Comparison of ENCODE assay signal across 1 cellular context in the genomic region with DNA sequence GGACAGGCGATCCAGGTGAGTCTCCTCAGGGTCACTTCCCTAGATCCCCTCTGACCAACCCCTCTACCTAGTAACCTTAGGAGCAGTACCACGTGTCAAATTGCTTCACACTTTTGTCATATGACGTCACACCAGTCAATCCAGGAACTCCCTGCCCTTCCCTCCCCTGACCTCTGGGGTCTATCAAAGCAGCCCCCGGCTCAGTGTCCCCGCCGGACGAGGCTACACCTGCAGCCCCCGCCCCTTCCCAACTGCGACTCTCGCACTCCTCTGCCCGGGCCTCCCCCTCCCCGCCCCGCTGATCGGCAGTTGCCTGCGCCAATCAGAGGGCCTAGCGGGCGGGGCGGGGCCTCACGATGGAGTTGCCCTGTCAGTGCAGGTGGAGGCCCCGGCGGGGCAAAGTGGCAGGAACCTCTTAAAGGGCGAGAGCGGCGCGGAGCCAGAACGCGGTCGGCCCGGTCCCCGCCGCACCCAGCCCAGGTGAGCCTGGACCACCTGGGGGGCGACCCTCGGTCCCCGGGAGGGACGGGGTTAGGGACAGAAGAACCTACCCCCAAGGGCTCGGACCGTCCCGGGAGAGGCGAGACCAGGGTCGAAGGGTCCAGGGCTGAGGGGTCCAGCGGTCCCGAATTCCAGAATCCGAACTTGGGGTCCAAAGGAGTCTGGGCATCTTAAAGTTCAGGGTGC.
A peak's percentile ranks its signal among the peaks of the same experiment; 100 is the strongest.
TF ChIP-seq lines count a peak whose summit lies in the region.

No MANE protein-coding gene starts in this region.

TF ChIP-seq in IMR-90, 13 proteins besides CTCF, POLR2A, EP300 and RAD21:
- TF ChIP-seq MXI1 (IDR thresholded peaks at IDR 0.05; ENCODE audit: borderline replicate concordance, low read depth, low read length) (no peak), RCOR1 (IDR thresholded peaks at IDR 0.05; ENCODE audit: insufficient replicate concordance, low read length) (no peak), CEBPB (IDR thresholded peaks at IDR 0.05; ENCODE audit: low read depth, low read length) (peak; percentile 86), USF2 (IDR thresholded peaks at IDR 0.05; ENCODE audit: low read depth, low read length) (peak; percentile 77), MAZ (IDR thresholded peaks at IDR 0.05; ENCODE audit: borderline replicate concordance, low read depth, low read length) (peak; percentile 67; the same call in 1 of the 2 replicates)
